ENCODE assay signal across 1 cellular context in the genomic region with DNA sequence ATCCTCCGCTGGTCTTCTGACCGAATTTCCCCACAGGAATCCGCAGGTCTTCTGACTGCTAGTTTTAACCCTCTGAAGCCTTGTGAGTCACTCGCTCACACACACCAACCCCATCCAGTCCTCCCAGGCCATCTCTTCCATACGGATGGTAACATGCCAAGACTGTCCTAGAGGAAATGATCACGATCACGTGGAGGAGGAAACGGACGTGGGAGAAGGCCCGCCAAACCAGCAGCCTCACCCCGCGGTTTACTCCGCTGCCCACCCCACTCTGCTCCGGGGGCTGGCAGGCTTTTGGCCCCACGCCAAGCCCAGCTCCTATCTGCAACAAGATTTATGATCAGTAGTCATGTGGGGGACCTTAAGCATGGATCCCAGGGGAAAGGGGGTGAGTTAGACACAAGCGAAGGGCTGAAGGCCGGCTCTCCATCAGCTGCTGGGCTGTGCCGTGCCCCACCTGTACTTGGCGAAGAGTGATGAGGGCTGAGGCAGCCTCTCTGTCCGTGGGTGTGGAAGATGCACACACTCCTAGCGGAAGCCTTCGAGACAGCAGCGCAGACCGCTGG.
TF ChIP-seq lines count a peak whose summit lies in the region.

No MANE protein-coding gene starts in this region.

TF ChIP-seq in HepG2, 621 proteins besides CTCF, POLR2A, EP300 and RAD21 (continued from another document):
- TF ChIP-seq ZNF724P (CRISPR knock-in tag; IDR thresholded peaks at IDR 0.05; ENCODE audit: borderline replicate concordance), result no peak
- no peak for TF ChIP-seq ZSCAN9 (CRISPR knock-in tag; IDR thresholded peaks at IDR 0.05; ENCODE audit: borderline replicate concordance)
- TF ChIP-seq ZNF24 (IDR thresholded peaks at IDR 0.05), result no peak
- TF ChIP-seq NFYB (CRISPR knock-in tag; IDR thresholded peaks at IDR 0.05), result no peak
- TF ChIP-seq ZNF235 (CRISPR knock-in tag; IDR thresholded peaks at IDR 0.05; ENCODE audit: borderline replicate concordance), result 0 out of 2 replicates have a peak, but pooled peaks have one; percentile 43
- no peak for TF ChIP-seq TBX2 (CRISPR knock-in tag; IDR thresholded peaks at IDR 0.05; ENCODE audit: borderline replicate concordance)
- no peak for TF ChIP-seq SIX4 (CRISPR knock-in tag; IDR thresholded peaks at IDR 0.05)
- TF ChIP-seq MTA1 (CRISPR knock-in tag; IDR thresholded peaks at IDR 0.05; ENCODE audit: borderline replicate concordance), result no peak
- TF ChIP-seq RFXAP (CRISPR knock-in tag; IDR thresholded peaks at IDR 0.05; ENCODE audit: borderline replicate concordance), result no peak
- peak; percentile 90 for TF ChIP-seq ZBTB38 (CRISPR knock-in tag; IDR thresholded peaks at IDR 0.05)
- no peak for TF ChIP-seq DPF2 (CRISPR knock-in tag; IDR thresholded peaks at IDR 0.05; ENCODE audit: borderline replicate concordance, low read depth)
- TF ChIP-seq NFIC (IDR thresholded peaks at IDR 0.05; ENCODE audit: low read length), result no peak
- TF ChIP-seq, protein P1, sequence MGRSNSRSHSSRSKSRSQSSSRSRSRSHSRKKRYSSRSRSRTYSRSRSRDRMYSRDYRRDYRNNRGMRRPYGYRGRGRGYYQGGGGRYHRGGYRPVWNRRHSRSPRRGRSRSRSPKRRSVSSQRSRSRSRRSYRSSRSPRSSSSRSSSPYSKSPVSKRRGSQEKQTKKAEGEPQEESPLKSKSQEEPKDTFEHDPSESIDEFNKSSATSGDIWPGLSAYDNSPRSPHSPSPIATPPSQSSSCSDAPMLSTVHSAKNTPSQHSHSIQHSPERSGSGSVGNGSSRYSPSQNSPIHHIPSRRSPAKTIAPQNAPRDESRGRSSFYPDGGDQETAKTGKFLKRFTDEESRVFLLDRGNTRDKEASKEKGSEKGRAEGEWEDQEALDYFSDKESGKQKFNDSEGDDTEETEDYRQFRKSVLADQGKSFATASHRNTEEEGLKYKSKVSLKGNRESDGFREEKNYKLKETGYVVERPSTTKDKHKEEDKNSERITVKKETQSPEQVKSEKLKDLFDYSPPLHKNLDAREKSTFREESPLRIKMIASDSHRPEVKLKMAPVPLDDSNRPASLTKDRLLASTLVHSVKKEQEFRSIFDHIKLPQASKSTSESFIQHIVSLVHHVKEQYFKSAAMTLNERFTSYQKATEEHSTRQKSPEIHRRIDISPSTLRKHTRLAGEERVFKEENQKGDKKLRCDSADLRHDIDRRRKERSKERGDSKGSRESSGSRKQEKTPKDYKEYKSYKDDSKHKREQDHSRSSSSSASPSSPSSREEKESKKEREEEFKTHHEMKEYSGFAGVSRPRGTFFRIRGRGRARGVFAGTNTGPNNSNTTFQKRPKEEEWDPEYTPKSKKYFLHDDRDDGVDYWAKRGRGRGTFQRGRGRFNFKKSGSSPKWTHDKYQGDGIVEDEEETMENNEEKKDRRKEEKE (IDR thresholded peaks at IDR 0.05), result no peak
- TF ChIP-seq CREM (IDR thresholded peaks at IDR 0.05), result no peak
- no peak for TF ChIP-seq CREM (CRISPR knock-in tag; IDR thresholded peaks at IDR 0.05)
- TF ChIP-seq TSC22D2 (CRISPR knock-in tag; IDR thresholded peaks at IDR 0.05; ENCODE audit: borderline replicate concordance), result no peak
- no peak for TF ChIP-seq ZNF138 (CRISPR knock-in tag; IDR thresholded peaks at IDR 0.05; ENCODE audit: low read depth)
- TF ChIP-seq, protein P2, sequence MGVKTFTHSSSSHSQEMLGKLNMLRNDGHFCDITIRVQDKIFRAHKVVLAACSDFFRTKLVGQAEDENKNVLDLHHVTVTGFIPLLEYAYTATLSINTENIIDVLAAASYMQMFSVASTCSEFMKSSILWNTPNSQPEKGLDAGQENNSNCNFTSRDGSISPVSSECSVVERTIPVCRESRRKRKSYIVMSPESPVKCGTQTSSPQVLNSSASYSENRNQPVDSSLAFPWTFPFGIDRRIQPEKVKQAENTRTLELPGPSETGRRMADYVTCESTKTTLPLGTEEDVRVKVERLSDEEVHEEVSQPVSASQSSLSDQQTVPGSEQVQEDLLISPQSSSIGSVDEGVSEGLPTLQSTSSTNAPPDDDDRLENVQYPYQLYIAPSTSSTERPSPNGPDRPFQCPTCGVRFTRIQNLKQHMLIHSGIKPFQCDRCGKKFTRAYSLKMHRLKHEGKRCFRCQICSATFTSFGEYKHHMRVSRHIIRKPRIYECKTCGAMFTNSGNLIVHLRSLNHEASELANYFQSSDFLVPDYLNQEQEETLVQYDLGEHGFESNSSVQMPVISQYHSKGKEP (CRISPR knock-in tag; IDR thresholded peaks at IDR 0.05), result no peak
- TF ChIP-seq ZNF282 (IDR thresholded peaks at IDR 0.05; ENCODE audit: partially characterized antibody), result no peak
- no peak for TF ChIP-seq ZNF605 (CRISPR knock-in tag; IDR thresholded peaks at IDR 0.05)
- no peak for TF ChIP-seq POLR2G (IDR thresholded peaks at IDR 0.05; ENCODE audit: low read depth, low read length)
- no peak for TF ChIP-seq ZFYVE20 (CRISPR knock-in tag; IDR thresholded peaks at IDR 0.05; ENCODE audit: borderline replicate concordance, low read depth)
- no peak for TF ChIP-seq ZNF558 (CRISPR knock-in tag; IDR thresholded peaks at IDR 0.05; ENCODE audit: borderline replicate concordance)
- no peak for TF ChIP-seq ZSCAN22 (CRISPR knock-in tag; IDR thresholded peaks at IDR 0.05)
- peak; percentile 54; the same call in 1 of the 2 replicates for TF ChIP-seq ZC3H13 (CRISPR knock-in tag; IDR thresholded peaks at IDR 0.05)
- TF ChIP-seq ZNF776 (CRISPR knock-in tag; IDR thresholded peaks at IDR 0.05), result peak; percentile 47; the same call in 1 of the 2 replicates
- no peak for TF ChIP-seq RFX1 (IDR thresholded peaks at IDR 0.05)
